Comparison of ENCODE assay signal across 20 cellular contexts in the genomic region with DNA sequence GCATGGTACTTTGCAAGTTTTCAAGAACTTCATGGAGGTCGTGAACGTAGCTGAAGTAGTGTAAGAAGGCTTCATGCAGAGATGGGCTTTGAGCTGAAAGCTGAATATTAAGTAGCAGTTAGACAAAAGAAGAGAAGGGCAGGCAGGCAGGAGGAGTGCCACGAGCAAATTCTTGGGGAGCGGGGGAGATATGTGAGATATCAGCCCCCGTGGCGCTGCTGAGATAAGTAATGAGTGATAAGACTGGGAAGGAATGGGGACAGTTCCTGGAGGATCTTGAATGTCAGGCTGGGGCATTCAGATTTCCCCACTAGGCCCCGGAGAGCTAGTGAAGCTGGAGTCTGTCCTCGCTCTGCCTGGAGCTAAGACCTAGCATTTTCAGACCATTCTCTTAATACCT. TPM values are rescaled to one million over a fixed set of nuclear protein-coding genes. Genes with fewer than 3 reads are reported as not detected.
"Had no signal": no experiment of that assay in that cellular context is flagged by ENCODE, and none has a peak within 500 bp of the region (broad histone marks: within the 10 kb centered on the region; RNA-seq: fewer than 3 reads in every experiment).

No MANE protein-coding gene starts in this region.

- H3K27me3 ChIP-seq: suprapubic skin had no signal

- H3K9me3 ChIP-seq: prostate gland, suprapubic skin had no signal

- H3K4me1 Mint-ChIP-seq: activated CD4-positive, alpha-beta T cell treated with anti-CD3 and anti-CD28 coated beads, Interleukin-2, amount 10 ng/mL, durations not matched to agents 24 days and 14 days; activated naive CD8-positive, alpha-beta T cell treated with anti-CD3 and anti-CD28 coated beads, Interleukin-2, amount 10 ng/mL, durations not matched to agents 7 days and 5 days; naive thymus-derived CD8-positive, alpha-beta T cell had no signal

- H3K27ac ChIP-seq: epithelial cell of prostate, heart right ventricle, prostate gland, spleen, suprapubic skin had no signal

- H3K27me3 Mint-ChIP-seq: activated CD4-positive, alpha-beta T cell treated with anti-CD3 and anti-CD28 coated beads, Interleukin-2, amount 10 ng/mL, durations not matched to agents 24 days and 14 days had no signal

- H3K4me3 ChIP-seq: heart right ventricle, prostate gland, spleen, suprapubic skin had no signal

- H3K36me3 Mint-ChIP-seq: activated naive CD8-positive, alpha-beta T cell treated with anti-CD3 and anti-CD28 coated beads, Interleukin-2, amount 10 ng/mL, durations not matched to agents 7 days and 5 days; naive thymus-derived CD8-positive, alpha-beta T cell had no signal

- ATAC-seq: activated CD8-positive, alpha-beta T cell treated with anti-CD3 and anti-CD28 coated beads, Interleukin-2, amount 10 ng/mL, durations not matched to agents 7 days and 5 days; activated T-cell treated with anti-CD3 and anti-CD28 coated beads, Interleukin-2, amount 50 U/mL, for 72 hours; effector memory CD8-positive, alpha-beta T cell; heart right ventricle; naive thymus-derived CD8-positive, alpha-beta T cell; right cardiac atrium; WTC11 had no signal

- H3K4me1 ChIP-seq: prostate gland had no signal

- DNase-seq: activated CD4-positive, alpha-beta T cell treated with anti-CD3 and anti-CD28 coated beads, Interleukin-2, amount 10 ng/mL, durations not matched to agents 24 days and 14 days; activated CD8-positive, alpha-beta memory T cell treated with anti-CD3 and anti-CD28 coated beads, Interleukin-2, amount 50 U/mL, for 4 hours; activated CD8-positive, alpha-beta T cell treated with anti-CD3 and anti-CD28 coated beads, Interleukin-2, amount 10 ng/mL, durations not matched to agents 7 days and 5 days; activated gamma-delta T cell; activated naive CD8-positive, alpha-beta T cell treated with anti-CD3 and anti-CD28 coated beads, Interleukin-2, amount 10 ng/mL, durations not matched to agents 7 days and 5 days; activated T-cell treated with anti-CD3 and anti-CD28 coated beads, Interleukin-2, amount 50 U/mL, for 72 hours; cerebellar nuclear complex; effector memory CD8-positive, alpha-beta T cell; heart right ventricle; naive thymus-derived CD8-positive, alpha-beta T cell; nucleus accumbens; right cardiac atrium; spleen; T-helper 2 cell; trophoblast cell had no signal

- H3K9me3 Mint-ChIP-seq: activated CD4-positive, alpha-beta T cell treated with anti-CD3 and anti-CD28 coated beads, Interleukin-2, amount 10 ng/mL, durations not matched to agents 24 days and 14 days; activated naive CD8-positive, alpha-beta T cell treated with anti-CD3 and anti-CD28 coated beads, Interleukin-2, amount 10 ng/mL, durations not matched to agents 7 days and 5 days; activated T-cell treated with anti-CD3 and anti-CD28 coated beads, Interleukin-2, amount 50 U/mL, for 72 hours; effector memory CD8-positive, alpha-beta T cell; stimulated activated naive CD8-positive, alpha-beta T cell treated with anti-CD3 and anti-CD28 coated beads, Interleukin-15, Interleukin-2, amounts not matched to agents 100 ng/mL and 50 ng/mL, for 24 hours had no signal

- H3K4me3 Mint-ChIP-seq: activated CD4-positive, alpha-beta T cell treated with anti-CD3 and anti-CD28 coated beads, Interleukin-2, amount 10 ng/mL, durations not matched to agents 24 days and 14 days; activated CD8-positive, alpha-beta T cell treated with anti-CD3 and anti-CD28 coated beads, Interleukin-2, amount 10 ng/mL, durations not matched to agents 7 days and 5 days; activated naive CD8-positive, alpha-beta T cell treated with anti-CD3 and anti-CD28 coated beads, Interleukin-2, amount 10 ng/mL, durations not matched to agents 7 days and 5 days; activated T-cell treated with anti-CD3 and anti-CD28 coated beads, Interleukin-2, amount 50 U/mL, for 72 hours; effector memory CD8-positive, alpha-beta T cell; naive thymus-derived CD8-positive, alpha-beta T cell; stimulated activated naive CD8-positive, alpha-beta T cell treated with anti-CD3 and anti-CD28 coated beads, Interleukin-15, Interleukin-2, amounts not matched to agents 100 ng/mL and 50 ng/mL, for 24 hours; WTC11 had no signal

- H3K36me3 ChIP-seq: heart right ventricle, prostate gland, spleen, suprapubic skin had no signal

- H3K27ac Mint-ChIP-seq: activated CD4-positive, alpha-beta T cell treated with anti-CD3 and anti-CD28 coated beads, Interleukin-2, amount 10 ng/mL, durations not matched to agents 24 days and 14 days; activated CD8-positive, alpha-beta T cell treated with anti-CD3 and anti-CD28 coated beads, Interleukin-2, amount 10 ng/mL, durations not matched to agents 7 days and 5 days; activated naive CD8-positive, alpha-beta T cell treated with anti-CD3 and anti-CD28 coated beads, Interleukin-2, amount 10 ng/mL, durations not matched to agents 7 days and 5 days; activated T-cell treated with anti-CD3 and anti-CD28 coated beads, Interleukin-2, amount 50 U/mL, for 72 hours; effector memory CD8-positive, alpha-beta T cell; stimulated activated naive CD8-positive, alpha-beta T cell treated with anti-CD3 and anti-CD28 coated beads, Interleukin-15, Interleukin-2, amounts not matched to agents 100 ng/mL and 50 ng/mL, for 24 hours; WTC11 had no signal

RNA-seq across cellular contexts. Expression of a gene that starts 27.9 kb away (rescaled TPM):
- total RNA-seq: activated CD8-positive, alpha-beta T cell treated with anti-CD3 and anti-CD28 coated beads, Interleukin-2, amount 10 ng/mL, durations not matched to agents 7 days and 5 days; activated naive CD8-positive, alpha-beta T cell treated with anti-CD3 and anti-CD28 coated beads, Interleukin-2, amount 10 ng/mL, durations not matched to agents 7 days and 5 days; activated T-cell treated with anti-CD3 and anti-CD28 coated beads, Interleukin-2, amount 50 U/mL, for 72 hours; naive thymus-derived CD8-positive, alpha-beta T cell had no signal
